Comparison of ENCODE assay signal across 9 cellular contexts in genomic region chr1:26321315-26322041, GRCh38. TPM values are rescaled to one million over a fixed set of nuclear protein-coding genes. Genes with fewer than 3 reads are reported as not detected.
A peak's percentile ranks its signal among the peaks of the same experiment; 100 is the strongest.
DNase-seq lines count a peak whose midpoint lies in the region; ATAC-seq and TF ChIP-seq lines count a peak whose summit lies in the region.
"Had no signal": no experiment of that assay in that cellular context is flagged by ENCODE, and none has a peak within 500 bp of the region (broad histone marks: within the 10 kb centered on the region; RNA-seq: fewer than 3 reads in every experiment).

No MANE protein-coding gene starts in this region.

- intact Hi-C loops in gastrocnemius medialis (cut with DNase I; ENCODE audit: low total_unique reads): loop anchor here (1.0 to 10.0 kb wide), 4 partner anchors 36 to 216 kb away; no protein-coding TSS in a partner anchor

- in situ Hi-C loops in gastrocnemius medialis (cut with MboI; ENCODE audit: low sequenced_read_pairs in 4 of 4): loop anchor here in 3 of 4 donors (5.0 kb wide), 2 partner anchors 34 to 44 kb away; no protein-coding TSS in a partner anchor

- no peaks in the 10 kb centered on the region for H3K36me3 ChIP-seq in gastrocnemius medialis

- no peak overlapping the region for H3K27ac ChIP-seq in gastrocnemius medialis
- H3K27ac ChIP-seq: epithelial cell of prostate had no signal

- no peaks in the 10 kb centered on the region for H3K9me3 ChIP-seq in gastrocnemius medialis

- TF ChIP-seq CTCF in gastrocnemius medialis (IDR thresholded peaks at IDR 0.05 in 4 of 5, conservative IDR thresholded peaks at IDR 0.05 in 1 of 5): peak; percentile 88 to 95 (median 91)

- DNase-seq in COLO668 (lab: John Stamatoyannopoulos, UW; ENCODE audit: unreplicated experiment) (peak; percentile 91), GOT3 (lab: John Stamatoyannopoulos, UW) (peak; percentile 53), NCI-H1930 (lab: John Stamatoyannopoulos, UW) (peak; percentile 7 to 62), T-helper 9 cell (peak; percentile 97), anterior cingulate cortex (lab: John Stamatoyannopoulos, UW) (peak in 57 of 58 donors; percentile 38 to 94 (median 79)), hepatic stellate cell (ENCODE audit: low spot score) (peak; percentile 91), gastrocnemius medialis (peak; percentile 83 to 86)

- H3K27me3 ChIP-seq in gastrocnemius medialis: no peaks in the 10 kb centered on the region

- no peak for TF ChIP-seq POLR2A in gastrocnemius medialis (IDR thresholded peaks at IDR 0.05)

- no peak overlapping the region for H3K4me3 ChIP-seq in gastrocnemius medialis

- ATAC-seq in gastrocnemius medialis (peak; percentile 85 to 92), HG03097 (IDR thresholded peaks at IDR 0.05; ENCODE audit: low FRiP score, unreplicated experiment) (no peak)

- peaks cover 4 to 5% of the 10 kb centered on the region in 2 donors for H3K4me1 ChIP-seq in gastrocnemius medialis

RNA-seq across cellular contexts. Expression of gene CD52, which starts 3.7 kb away (rescaled TPM):
- 1 to 10 TPM in 2 of 4 donors, not detected in 2; 1.4 to 2.8 TPM for total RNA-seq in gastrocnemius medialis

RNA-seq across cellular contexts. Expression of gene UBXN11, which starts 15.0 kb away (rescaled TPM):
- total RNA-seq in gastrocnemius medialis: 1 to 10 TPM; 2.7 to 3.8 (median 3.4) TPM

RNA-seq across cellular contexts. Expression of gene CRYBG2, which starts 32.5 kb away (rescaled TPM):
- not detected for total RNA-seq in gastrocnemius medialis

RNA-seq across cellular contexts. Expression of gene SH3BGRL3, which starts 41.6 kb away (rescaled TPM):
- 10 to 100 TPM; 10.3 to 16.9 (median 13.1) TPM for total RNA-seq in gastrocnemius medialis

RNA-seq across cellular contexts. Expression of gene ZNF683, which starts 51.1 kb away (rescaled TPM):
- total RNA-seq in gastrocnemius medialis: not detected

Comparison
In these comparisons a context has a peak if more than half of its experiments do, and no peak if none do; other contexts are left out.
1. DNase-seq: peak in every context shown above with its lines; median percentile 97 in T-helper 9 cell; 91 in COLO668; 91 in hepatic stellate cell; 84 in gastrocnemius medialis; 79 in anterior cingulate cortex; 53 in GOT3; 34 in NCI-H1930.